ENCODE assay signal across 23 cellular contexts in genomic region chr6:70175770-70176169, GRCh38.
A peak's percentile ranks its signal among the peaks of the same experiment; 100 is the strongest.
DNase-seq lines count a peak whose midpoint lies in the region; ATAC-seq, FAIRE-seq and TF ChIP-seq lines count a peak whose summit lies in the region.
"Had no signal": no experiment of that assay in that cellular context is flagged by ENCODE, and none has a peak within 500 bp of the region (broad histone marks: within the 10 kb centered on the region; RNA-seq: fewer than 3 reads in every experiment).

No MANE protein-coding gene starts in this region.

- no peak overlapping the region for H3K23ac ChIP-seq in IMR-90 (ENCODE audit: low read depth, low read length)

- no peak overlapping the region for H3K56ac ChIP-seq in IMR-90 (ENCODE audit: extremely low read depth, insufficient read depth, low read length)

- no peaks in the 10 kb centered on the region for H3K79me2 ChIP-seq in HepG2 (ENCODE audit: insufficient read depth, low read length)

- H3K4ac ChIP-seq in IMR-90 (ENCODE audit: low read depth, low read length), result no peak overlapping the region

- H4K20me1 ChIP-seq in HepG2 (ENCODE audit: insufficient read depth, low read length), result no peaks in the 10 kb centered on the region
- H4K20me1 ChIP-seq in IMR-90 (ENCODE audit: insufficient read depth, low read length), result no peaks in the 10 kb centered on the region
- H4K20me1 ChIP-seq: BLaER1 had no signal

- H3K36me3 ChIP-seq in HepG2 (replicated peaks in 1 of 2; ENCODE audit: control insufficient read depth in 1 of 2, insufficient read depth in 2 of 2, low read length in 2 of 2), result no peaks in the 10 kb centered on the region
- H3K36me3 ChIP-seq in right lobe of liver, result no peaks in the 10 kb centered on the region
- H3K36me3 ChIP-seq in IMR-90 (ENCODE audit: control insufficient read depth, insufficient read depth, low read length), result no peaks in the 10 kb centered on the region
- H3K36me3 ChIP-seq: BE2C, BLaER1 had no signal

- no peak overlapping the region for H2AK5ac ChIP-seq in IMR-90 (ENCODE audit: low read depth, low read length)

- no peak for DNase-seq in HepG2 (ENCODE audit: low spot score)
- DNase-seq in right lobe of liver, result no peak
- DNase-seq in IMR-90, result no peak
- no peak for DNase-seq in AG20443 (ENCODE audit: low spot score)
- DNase-seq: 8988T; BE2C; C1 segment of cervical spinal cord; CD4-positive, alpha-beta memory T cell; CD4-positive, CD25-positive, alpha-beta regulatory T cell; CD8-positive, alpha-beta memory T cell; COR-L47; DMS 273 treated with DMSO at 0.1 percent for 48 hours; DMS153; DMS53; DMS79; DND-41; EL; GDM1 had no signal

- H3K4me2 ChIP-seq in HepG2 (ENCODE audit: low read depth, low read length) (no peak overlapping the region), IMR-90 (ENCODE audit: low read depth, low read length) (no peak overlapping the region)
- H3K4me2 ChIP-seq: BLaER1 had no signal

- H3K9me1 ChIP-seq in IMR-90 (ENCODE audit: insufficient read depth, low read length), result no peaks in the 10 kb centered on the region

- H2AFZ ChIP-seq in HepG2 (ENCODE audit: low read length) (no peak overlapping the region), IMR-90 (replicated peaks; ENCODE audit: low read length, poor library complexity) (no peak overlapping the region)

- no peak for ATAC-seq in HepG2
- no peak for ATAC-seq in right lobe of liver
- no peak for ATAC-seq in IMR-90 (ENCODE audit: low read depth)
- ATAC-seq in HG02571 (IDR thresholded peaks at IDR 0.05; ENCODE audit: unreplicated experiment), result no peak
- ATAC-seq: GM12878 had no signal

- no peak overlapping the region for H2BK120ac ChIP-seq in IMR-90 (ENCODE audit: low read depth, low read length)

- H3K18ac ChIP-seq in IMR-90 (ENCODE audit: low read depth, low read length), result no peak overlapping the region

- CTCF ChIA-PET in HepG2 (lab: Yijun Ruan, JAX; ENCODE audit: low intra/inter-chr PET ratio, low total read pairs) (no interaction called here), IMR-90 (lab: Yijun Ruan, JAX) (no interaction called here)

- TF ChIP-seq CTCF in HepG2 (CRISPR knock-in tag; IDR thresholded peaks at IDR 0.05) (no peak), right lobe of liver (IDR thresholded peaks at IDR 0.05) (no peak), IMR-90 (conservative IDR thresholded peaks at IDR 0.05; ENCODE audit: low read depth, low read length) (no peak)

- H4K8ac ChIP-seq in IMR-90 (ENCODE audit: low read depth in 2 of 2, low read length in 2 of 2), result no peak overlapping the region

- no peak for FAIRE-seq in HepG2 (lab: Jason Lieb, UNC)
- FAIRE-seq: GM12878, GM12892, GM18507 had no signal

- no peak overlapping the region for H4K91ac ChIP-seq in IMR-90 (ENCODE audit: insufficient read depth, low read depth, low read length)

- H2BK20ac ChIP-seq in IMR-90 (ENCODE audit: low read depth, low read length), result no peak overlapping the region

- H3K27me3 ChIP-seq in HepG2 (ENCODE audit: control insufficient read depth in 1 of 2, insufficient read depth in 2 of 2, low read length in 2 of 2), result no peaks in the 10 kb centered on the region
- no peaks in the 10 kb centered on the region for H3K27me3 ChIP-seq in right lobe of liver
- no peaks in the 10 kb centered on the region for H3K27me3 ChIP-seq in IMR-90 (ENCODE audit: control insufficient read depth, insufficient read depth, low read length)
- H3K27me3 ChIP-seq: BE2C, BLaER1 had no signal

- TF ChIP-seq EP300 in HepG2 (IDR thresholded peaks at IDR 0.05; ENCODE audit: low read depth in 2 of 2, low read length in 2 of 2), result no peak
- TF ChIP-seq EP300 in HepG2 (CRISPR knock-in tag; IDR thresholded peaks at IDR 0.05; ENCODE audit: borderline replicate concordance), result no peak

- intact Hi-C loops in HepG2 (cut with micrococcal nuclease; ENCODE audit: unreplicated experiment) (no loop called here), right lobe of liver (cut with DNase I) (no loop called here), IMR-90 (cut with micrococcal nuclease) (no loop called here)

- dilution Hi-C loops in IMR-90 (cut with HindIII; ENCODE audit: low sequenced_read_pairs, unreplicated experiment), result no loop called here

- BruUV-seq in HepG2 (replicated peaks; lab: Mats Ljungman, UMichigan) (no TSS peak), IMR-90 (replicated peaks; lab: Mats Ljungman, UMichigan) (no TSS peak)

- in situ Hi-C loops in HepG2 (cut with HindIII; ENCODE audit: extremely low pct_ligation_motif_present, low pct_unique_long_range_greater_than_20kb) (no loop called here), IMR-90 (cut with MboI; ENCODE audit: low sequenced_read_pairs) (no loop called here)

- no peak for TF ChIP-seq RAD21 in HepG2 (CRISPR knock-in tag; IDR thresholded peaks at IDR 0.05)
- TF ChIP-seq RAD21 in IMR-90 (IDR thresholded peaks at IDR 0.05; ENCODE audit: low read length), result no peak

- WGBS in HepG2 (ENCODE audit: low lambda C conversion rate), result 0% methylated on average over 2 of the region's 2 CpGs
- 35% methylated on average over 2 of the region's 2 CpGs for WGBS in right lobe of liver (ENCODE audit: insufficient coverage, low coverage, low lambda C conversion rate, missing lambda C conversion rate)
- no CpG with 5 or more reads among the region's 2 CpGs for WGBS in IMR-90 (ENCODE audit: extremely low coverage in 2 of 2, insufficient read length in 1 of 2), 2 experiments

- H3K9ac ChIP-seq in HepG2 (ENCODE audit: insufficient read depth, low read depth, low read length) (no peak overlapping the region), IMR-90 (ENCODE audit: low read depth, low read length) (no peak overlapping the region)
- H3K9ac ChIP-seq: BLaER1 had no signal

- no peak for TF ChIP-seq POLR2A in HepG2 (IDR thresholded peaks at IDR 0.05; ENCODE audit: insufficient read depth in 1 of 2, low read depth in 2 of 2, low read length in 2 of 2)
- TF ChIP-seq POLR2A in right lobe of liver (IDR thresholded peaks at IDR 0.05), result no peak
- no peak for TF ChIP-seq POLR2A in IMR-90 (IDR thresholded peaks at IDR 0.05; ENCODE audit: low read depth, low read length)

- no peak overlapping the region for H3K4me3 ChIP-seq in HepG2 (replicated peaks in 1 of 3; ENCODE audit: insufficient read depth in 1 of 3, low read depth in 2 of 3, low read length in 3 of 3)
- no peak overlapping the region for H3K4me3 ChIP-seq in right lobe of liver
- no peak overlapping the region for H3K4me3 ChIP-seq in IMR-90 (ENCODE audit: insufficient read depth, low read depth, low read length)
- H3K4me3 ChIP-seq: BLaER1, GM12878 had no signal

- POLR2A ChIA-PET in HepG2 (lab: Yijun Ruan, JAX) (no interaction called here), IMR-90 (lab: Charles Lee; ENCODE audit: unreplicated experiment) (no interaction called here)

- H3K14ac ChIP-seq in IMR-90 (replicated peaks; ENCODE audit: low read depth, low read length), result no peak overlapping the region

- no peak overlapping the region for H2AK9ac ChIP-seq in IMR-90 (replicated peaks; ENCODE audit: low read depth, low read length, poor library complexity)

- H2BK5ac ChIP-seq in IMR-90 (ENCODE audit: low read depth, low read length, poor library complexity, severe bottlenecking), result no peak overlapping the region

- H3K9me3 ChIP-seq in HepG2 (ENCODE audit: low read length) (no peaks in the 10 kb centered on the region), right lobe of liver (no peaks in the 10 kb centered on the region), IMR-90 (ENCODE audit: control insufficient read depth, insufficient read depth, low read length) (no peaks in the 10 kb centered on the region)
- H3K9me3 ChIP-seq: BE2C, BLaER1 had no signal

- H4K5ac ChIP-seq in IMR-90 (ENCODE audit: low read depth, low read length), result no peak overlapping the region

- no peaks in the 10 kb centered on the region for H3K79me1 ChIP-seq in IMR-90 (ENCODE audit: low read depth in 1 of 2, low read length in 2 of 2)

- no peaks in the 10 kb centered on the region for H3K4me1 ChIP-seq in HepG2 (ENCODE audit: insufficient read depth, low read length)
- H3K4me1 ChIP-seq in right lobe of liver, result no peaks in the 10 kb centered on the region
- H3K4me1 ChIP-seq in IMR-90 (ENCODE audit: control insufficient read depth, insufficient read depth, low read length), result no peaks in the 10 kb centered on the region
- H3K4me1 ChIP-seq: BE2C, BLaER1 had no signal

- H2BK15ac ChIP-seq in IMR-90 (ENCODE audit: low read depth, low read length), result no peak overlapping the region

- H3K27ac ChIP-seq in HepG2 (ENCODE audit: extremely low read length, insufficient read depth, low read length) (no peak overlapping the region), right lobe of liver (no peak overlapping the region), IMR-90 (ENCODE audit: insufficient read depth, low read length) (no peak overlapping the region)
- H3K27ac ChIP-seq: BLaER1 had no signal

TF ChIP-seq in HepG2, 621 proteins besides CTCF, POLR2A, EP300 and RAD21 (continues in another document):
- TF ChIP-seq ZNF121 (CRISPR knock-in tag; IDR thresholded peaks at IDR 0.05) (no peak), MAFK (conservative IDR thresholded peaks at IDR 0.05 in 1 of 2, IDR thresholded peaks at IDR 0.05 in 1 of 2; ENCODE audit: low read length in 2 of 2) (peak; percentile 40 to 79; a peak in 3 of 4 replicates), ZEB1 (IDR thresholded peaks at IDR 0.05; ENCODE audit: insufficient replicate concordance, low read depth) (no peak), ZFP41 (CRISPR knock-in tag; IDR thresholded peaks at IDR 0.05; ENCODE audit: borderline replicate concordance) (no peak), MAFF (IDR thresholded peaks at IDR 0.05; ENCODE audit: low read depth, low read length) (peak; percentile 68; the same call in 1 of the 2 replicates), ZBTB42 (CRISPR knock-in tag; IDR thresholded peaks at IDR 0.05) (no peak), ZNF282 (IDR thresholded peaks at IDR 0.05; ENCODE audit: partially characterized antibody) (no peak), TBL1XR1 (IDR thresholded peaks at IDR 0.05; ENCODE audit: borderline replicate concordance, low read length, partially characterized antibody) (no peak)

TF ChIP-seq in IMR-90, 13 proteins besides CTCF, POLR2A, EP300 and RAD21:
- TF ChIP-seq RCOR1 (IDR thresholded peaks at IDR 0.05; ENCODE audit: insufficient replicate concordance, low read length) (no peak), MAZ (IDR thresholded peaks at IDR 0.05; ENCODE audit: borderline replicate concordance, low read depth, low read length) (no peak), SMC3 (IDR thresholded peaks at IDR 0.05; ENCODE audit: low read depth, low read length) (no peak), MAFK (IDR thresholded peaks at IDR 0.05; ENCODE audit: low read depth, low read length) (peak; percentile 68), NFE2L2 (IDR thresholded peaks at IDR 0.05; ENCODE audit: low read depth, low read length) (no peak), CHD1 (IDR thresholded peaks at IDR 0.05; ENCODE audit: low read depth, low read length) (no peak)
